ENCODE assay signal across 20 cellular contexts in the genomic region with DNA sequence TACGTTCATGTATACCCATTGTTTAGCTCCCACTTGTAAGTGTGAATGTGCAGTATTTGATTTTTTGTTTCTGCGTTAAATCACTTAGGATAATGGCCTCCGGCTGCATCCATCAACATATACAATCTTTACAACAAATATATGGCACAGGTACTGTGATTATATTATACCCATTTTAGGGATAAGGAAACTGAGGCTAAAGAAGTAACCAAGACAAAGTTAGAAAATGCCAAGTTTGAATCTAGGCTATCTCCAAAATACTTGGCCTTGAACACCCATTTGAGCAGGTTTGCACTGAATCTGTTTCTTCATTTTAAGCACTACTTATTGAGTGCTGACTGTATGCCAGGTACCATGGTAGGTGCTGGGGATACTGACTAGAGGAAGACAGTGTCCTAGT.
DNase-seq lines count a peak whose midpoint lies in the region; ATAC-seq and TF ChIP-seq lines count a peak whose summit lies in the region.
"Had no signal": no experiment of that assay in that cellular context is flagged by ENCODE, and none has a peak within 500 bp of the region (broad histone marks: within the 10 kb centered on the region; RNA-seq: fewer than 3 reads in every experiment).

No MANE protein-coding gene starts in this region.

- no peak overlapping the region for H3K9ac ChIP-seq in BLaER1 treated with 17β-estradiol and CSF1 and Interleukin-3, amounts not matched to agents 10 nM and 100 nM
- H3K9ac ChIP-seq in trophoblast cell (ENCODE audit: low read length): peak overlapping the region; percentile 60

- H3K9me3 ChIP-seq in BLaER1 treated with 17β-estradiol and CSF1 and Interleukin-3, amounts not matched to agents 10 nM and 100 nM (replicated peaks in 1 of 11): no peaks in the 10 kb centered on the region
- no peaks in the 10 kb centered on the region for H3K9me3 ChIP-seq in SJCRH30 (replicated peaks)
- H3K9me3 ChIP-seq in trophoblast cell (ENCODE audit: insufficient read depth, low read depth, low read length): peaks cover 1% of the 10 kb centered on the region

- no peak overlapping the region for H3K27ac Mint-ChIP-seq in type B pancreatic cell
- H3K27ac Mint-ChIP-seq: activated naive CD4-positive, alpha-beta T cell treated with anti-CD3 and anti-CD28 coated beads, Interleukin-2, amount 10 ng/mL, durations not matched to agents 7 days and 5 days; natural killer cell treated with Interleukin-12 subunit alpha and Interleukin-12 subunit beta and Interleukin-15 and Interleukin-18, amount 100 ng/mL, for 72 hours; stimulated activated memory B cell treated with anti-CD40 and anti-IgM and Interleukin-4, amounts not matched to agents 10 μg/mL and 1 μg/mL and 100 μg/mL, for 72 hours had no signal

- H3K23ac ChIP-seq in trophoblast cell (ENCODE audit: low read length): no peak overlapping the region

- peaks cover 23% of the 10 kb centered on the region for H3K36me3 Mint-ChIP-seq in type B pancreatic cell
- H3K36me3 Mint-ChIP-seq: activated naive CD4-positive, alpha-beta T cell treated with anti-CD3 and anti-CD28 coated beads, Interleukin-2, amount 10 ng/mL, durations not matched to agents 7 days and 5 days; stimulated activated memory B cell treated with anti-CD40 and anti-IgM and Interleukin-4, amounts not matched to agents 10 μg/mL and 1 μg/mL and 100 μg/mL, for 72 hours had no signal

- peaks cover 0 to 96% (median 61%) of the 10 kb centered on the region in 11 experiments; a peak in 20 of 22 replicates for H4K20me1 ChIP-seq in BLaER1 treated with 17β-estradiol and CSF1 and Interleukin-3, amounts not matched to agents 10 nM and 100 nM

- peak overlapping the region; percentile 9 for H4K91ac ChIP-seq in trophoblast cell (ENCODE audit: low read depth, low read length)

- H3K79me1 ChIP-seq in trophoblast cell (ENCODE audit: low read length): peaks cover 22% of the 10 kb centered on the region

- H2AK5ac ChIP-seq in trophoblast cell (ENCODE audit: low read length): no peak overlapping the region

- H3K27me3 Mint-ChIP-seq in type B pancreatic cell: no peaks in the 10 kb centered on the region
- H3K27me3 Mint-ChIP-seq: activated naive CD4-positive, alpha-beta T cell treated with anti-CD3 and anti-CD28 coated beads, Interleukin-2, amount 10 ng/mL, durations not matched to agents 7 days and 5 days had no signal

- H3K79me2 ChIP-seq in trophoblast cell (ENCODE audit: control insufficient read depth, insufficient read depth, low read length, poor library complexity): peaks cover 3% of the 10 kb centered on the region

- no peak for TF ChIP-seq CTCF in type B pancreatic cell (conservative IDR thresholded peaks at IDR 0.05)

- H3K18ac ChIP-seq in trophoblast cell (ENCODE audit: low read length): no peak overlapping the region

- no CpG with 5 or more reads among the region's 3 CpGs for WGBS in trophoblast cell (ENCODE audit: extremely low coverage, insufficient coverage, insufficient read length)

- peaks cover 69% of the 10 kb centered on the region for H3K4me1 Mint-ChIP-seq in type B pancreatic cell (ENCODE audit: unreplicated experiment)
- H3K4me1 Mint-ChIP-seq: activated naive CD4-positive, alpha-beta T cell treated with anti-CD3 and anti-CD28 coated beads, Interleukin-2, amount 10 ng/mL, durations not matched to agents 7 days and 5 days; stimulated activated memory B cell treated with anti-CD40 and anti-IgM and Interleukin-4, amounts not matched to agents 10 μg/mL and 1 μg/mL and 100 μg/mL, for 72 hours had no signal

- peaks cover 17 to 83% (median 56%) of the 10 kb centered on the region in 11 experiments for H3K36me3 ChIP-seq in BLaER1 treated with 17β-estradiol and CSF1 and Interleukin-3, amounts not matched to agents 10 nM and 100 nM
- H3K36me3 ChIP-seq in SJCRH30 (no peaks in the 10 kb centered on the region), trophoblast cell (ENCODE audit: control insufficient read depth in 1 of 2, insufficient read depth in 2 of 2, low read length in 2 of 2) (peaks cover 0 to 6% of the 10 kb centered on the region in 2 experiments)

- H3K4me3 Mint-ChIP-seq in type B pancreatic cell: no peak overlapping the region
- H3K4me3 Mint-ChIP-seq: activated naive CD4-positive, alpha-beta T cell treated with anti-CD3 and anti-CD28 coated beads, Interleukin-2, amount 10 ng/mL, durations not matched to agents 7 days and 5 days; natural killer cell treated with Interleukin-12 subunit alpha and Interleukin-12 subunit beta and Interleukin-15 and Interleukin-18, amount 100 ng/mL, for 72 hours; stimulated activated memory B cell treated with anti-CD40 and anti-IgM and Interleukin-4, amounts not matched to agents 10 μg/mL and 1 μg/mL and 100 μg/mL, for 72 hours had no signal

- H4K12ac ChIP-seq in trophoblast cell (ENCODE audit: low read depth, low read length): no peak overlapping the region

- H2BK12ac ChIP-seq in trophoblast cell (ENCODE audit: low read length): no peak overlapping the region

- H2BK120ac ChIP-seq in trophoblast cell (ENCODE audit: insufficient read depth, low read length, poor library complexity): no peak overlapping the region

- peak overlapping the region in 6 of 11 experiments; percentile 16 to 68 (median 54); a peak in 11 of 22 replicates for H3K4me2 ChIP-seq in BLaER1 treated with 17β-estradiol and CSF1 and Interleukin-3, amounts not matched to agents 10 nM and 100 nM
- H3K4me2 ChIP-seq in trophoblast cell (ENCODE audit: low read length): no peak overlapping the region

- no peak for ATAC-seq in GM21528 (IDR thresholded peaks at IDR 0.05; ENCODE audit: low FRiP score, unreplicated experiment)
- ATAC-seq: natural killer cell treated with Interleukin-12 subunit alpha and Interleukin-12 subunit beta and Interleukin-15 and Interleukin-18, amount 100 ng/mL, for 72 hours; stimulated activated memory B cell treated with anti-CD40 and anti-IgM and Interleukin-4, amounts not matched to agents 10 μg/mL and 1 μg/mL and 100 μg/mL, for 72 hours had no signal

- no peak overlapping the region for H2BK5ac ChIP-seq in trophoblast cell (ENCODE audit: low read depth, low read length, poor library complexity)

- H2AFZ ChIP-seq in trophoblast cell (ENCODE audit: insufficient read depth, low read length, poor library complexity): no peak overlapping the region

- H3K4ac ChIP-seq in trophoblast cell (ENCODE audit: low read depth, low read length): no peak overlapping the region

- H3K27me3 ChIP-seq in BLaER1 treated with 17β-estradiol and CSF1 and Interleukin-3, amounts not matched to agents 10 nM and 100 nM: peaks cover 0 to 16% (median 0%) of the 10 kb centered on the region in 11 experiments; a peak in 5 of 22 replicates
- H3K27me3 ChIP-seq in SJCRH30 (no peaks in the 10 kb centered on the region), trophoblast cell (ENCODE audit: insufficient read depth, low read length) (no peaks in the 10 kb centered on the region)

- peaks cover 10 to 53% (median 22%) of the 10 kb centered on the region in 10 experiments; a peak in 18 of 20 replicates for H3K4me1 ChIP-seq in BLaER1 treated with 17β-estradiol and CSF1 and Interleukin-3, amounts not matched to agents 10 nM and 100 nM
- peaks cover 46% of the 10 kb centered on the region for H3K4me1 ChIP-seq in SJCRH30
- H3K4me1 ChIP-seq in trophoblast cell (ENCODE audit: control insufficient read depth in 1 of 2, insufficient read depth in 2 of 2, low read length in 2 of 2): peaks cover 15 to 16% of the 10 kb centered on the region in 2 experiments

- no peak for DNase-seq in SJCRH30
- DNase-seq in epithelial cell of prostate (ENCODE audit: low read depth, low spot score): no peak
- no peak for DNase-seq in trophoblast cell
- no peak for DNase-seq in GM19240 (ENCODE audit: insufficient read length, low spot score)
- DNase-seq in NCI-H510A treated with DMSO at 0.1 percent for 48 hours (lab: John Stamatoyannopoulos, UW): no peak
- DNase-seq in type B pancreatic cell (ENCODE audit: extremely low spot score, unreplicated experiment): no peak
- DNase-seq: activated CD4-positive, alpha-beta T cell treated with anti-CD3 and anti-CD28 coated beads, Interleukin-2, amount 50 U/mL, for 4 hours; activated naive CD4-positive, alpha-beta T cell treated with anti-CD3 and anti-CD28 coated beads, Interleukin-2, amount 10 ng/mL, durations not matched to agents 7 days and 5 days; DMS53; head of caudate nucleus; MM.1S; NCI-H1930; NCI-H2171 treated with DMSO at 0.1 percent for 48 hours; NCI-H510A; occipital lobe had no signal

- peak overlapping the region; percentile 1 for H3K14ac ChIP-seq in trophoblast cell (ENCODE audit: low read length)

- no peak overlapping the region for H3K4me3 ChIP-seq in BLaER1 treated with 17β-estradiol and CSF1 and Interleukin-3, amounts not matched to agents 10 nM and 100 nM
- H3K4me3 ChIP-seq in SJCRH30: no peak overlapping the region
- no peak overlapping the region for H3K4me3 ChIP-seq in trophoblast cell (ENCODE audit: low read depth, low read length)
- H3K4me3 ChIP-seq: SK-N-MC had no signal

- H3K27ac ChIP-seq in BLaER1 treated with 17β-estradiol and CSF1 and Interleukin-3, amounts not matched to agents 10 nM and 100 nM: peak overlapping the region in 1 of 11 experiments; percentile 21; a peak in 1 of 22 replicates
- H3K27ac ChIP-seq in SJCRH30: peak overlapping the region; percentile 93
- peak overlapping the region; percentile 88 for H3K27ac ChIP-seq in epithelial cell of prostate
- H3K27ac ChIP-seq in trophoblast cell (ENCODE audit: low read depth, low read length): no peak overlapping the region

- no peak overlapping the region for H4K8ac ChIP-seq in trophoblast cell (ENCODE audit: low read depth, low read length)

- H3K9me3 Mint-ChIP-seq in type B pancreatic cell: no peaks in the 10 kb centered on the region
- H3K9me3 Mint-ChIP-seq: activated naive CD4-positive, alpha-beta T cell treated with anti-CD3 and anti-CD28 coated beads, Interleukin-2, amount 10 ng/mL, durations not matched to agents 7 days and 5 days; natural killer cell treated with Interleukin-12 subunit alpha and Interleukin-12 subunit beta and Interleukin-15 and Interleukin-18, amount 100 ng/mL, for 72 hours; stimulated activated memory B cell treated with anti-CD40 and anti-IgM and Interleukin-4, amounts not matched to agents 10 μg/mL and 1 μg/mL and 100 μg/mL, for 72 hours had no signal
